8 cellular contexts compared by ENCODE assay signal in genomic region chr17:31388770-31389672, GRCh38. TPM values are rescaled to one million over a fixed set of nuclear protein-coding genes. Genes with fewer than 3 reads are reported as not detected.
DNase-seq lines count a peak whose midpoint lies in the region; ATAC-seq and TF ChIP-seq lines count a peak whose summit lies in the region.

No MANE protein-coding gene starts in this region.

- no peak overlapping the region for H3K4me3 ChIP-seq in heart right ventricle

- intact Hi-C loops in activated naive CD4-positive, alpha-beta T cell treated with anti-CD3 and anti-CD28 coated beads for 36 hours (cut with micrococcal nuclease), result loop anchor here (1.0 kb wide), 2 partner anchors 136 to 453 kb away; no protein-coding TSS in a partner anchor
- intact Hi-C loops in heart right ventricle (cut with DNase I), result loop anchor here in 3 of 10 donors (1.0 to 5.0 kb wide), 2 partner anchors 136 to 138 kb away; no protein-coding TSS in a partner anchor

- no peaks in the 10 kb centered on the region for H3K36me3 Mint-ChIP-seq in activated naive CD4-positive, alpha-beta T cell treated with anti-CD3 and anti-CD28 coated beads for 36 hours (ENCODE audit: low read depth)

- peaks cover 35% of the 10 kb centered on the region for H3K27me3 Mint-ChIP-seq in activated naive CD4-positive, alpha-beta T cell treated with anti-CD3 and anti-CD28 coated beads for 36 hours (ENCODE audit: low read depth)

- peak; percentile 19 for DNase-seq in SKM-1 treated with dmso at 0.1 percent for 144 hours (lab: John Stamatoyannopoulos, UW; ENCODE audit: unreplicated experiment)
- no peak for DNase-seq in SKM-1 (lab: John Stamatoyannopoulos, UW; ENCODE audit: unreplicated experiment)
- DNase-seq in NCI-H748 treated with DMSO at 0.1 percent for 48 hours (lab: John Stamatoyannopoulos, UW), result peak; percentile 6
- DNase-seq in activated naive CD4-positive, alpha-beta T cell treated with anti-CD3 and anti-CD28 coated beads for 36 hours, result peak; percentile 51
- peak in 1 of 2 donors; percentile 32 for DNase-seq in heart right ventricle
- DNase-seq in stimulated activated CD4-positive, alpha-beta T cell treated with anti-CD3 and anti-CD28 coated beads, Interleukin-12 subunit alpha, Interleukin-12 subunit beta, amount 100 ng/mL, for 4 hours, result peak; percentile 35

- no peak overlapping the region for H3K27ac Mint-ChIP-seq in activated naive CD4-positive, alpha-beta T cell treated with anti-CD3 and anti-CD28 coated beads for 36 hours

- H3K27me3 ChIP-seq in heart right ventricle, result peaks cover 9 to 51% (median 39%) of the 10 kb centered on the region in 7 donors

- WGBS in heart right ventricle, 2 donors, result 47 to 52% methylated on average over 18 of the region's 18 CpGs

- no peaks in the 10 kb centered on the region for H3K9me3 ChIP-seq in heart right ventricle

- H3K4me1 Mint-ChIP-seq in activated naive CD4-positive, alpha-beta T cell treated with anti-CD3 and anti-CD28 coated beads for 36 hours (ENCODE audit: low read depth), result peaks cover 3% of the 10 kb centered on the region

- H3K27ac ChIP-seq in heart right ventricle, result no peak overlapping the region

- peaks cover 0 to 17% (median 11%) of the 10 kb centered on the region in 9 donors for H3K4me1 ChIP-seq in heart right ventricle

- CTCF ChIA-PET in activated naive CD4-positive, alpha-beta T cell treated with anti-CD3 and anti-CD28 coated beads for 36 hours (lab: Charles Lee), result interaction anchor here (0.6 to 2.6 kb wide), 20 partner anchors 9 to 468 kb away, joined by 3 to 16 read pairs (median 3); no protein-coding TSS in a partner anchor

- H3K4me3 Mint-ChIP-seq in activated naive CD4-positive, alpha-beta T cell treated with anti-CD3 and anti-CD28 coated beads for 36 hours, result no peak overlapping the region

- peak; percentile 33 to 77 (median 61) for TF ChIP-seq CTCF in heart right ventricle (IDR thresholded peaks at IDR 0.05)

- H3K36me3 ChIP-seq in heart right ventricle, result no peaks in the 10 kb centered on the region

- no peaks in the 10 kb centered on the region for H3K9me3 Mint-ChIP-seq in activated naive CD4-positive, alpha-beta T cell treated with anti-CD3 and anti-CD28 coated beads for 36 hours

- ATAC-seq in heart right ventricle (peak in 5 of 8 donors; percentile 37 to 46 (median 41)), HG03354 (IDR thresholded peaks at IDR 0.05; ENCODE audit: poor library complexity, severe bottlenecking, unreplicated experiment) (no peak), GM19328 (IDR thresholded peaks at IDR 0.05; ENCODE audit: unreplicated experiment) (no peak)

RNA-seq across cellular contexts. Expression of gene RAB11FIP4, which starts 2.5 kb away (rescaled TPM):
- 10 to 100 TPM; 31.3 to 33.1 TPM for total RNA-seq in activated naive CD4-positive, alpha-beta T cell treated with anti-CD3 and anti-CD28 coated beads for 36 hours
- total RNA-seq in heart right ventricle, result 10 to 100 TPM in 5 of 10 donors, 1 to 10 TPM in 5; 4.8 to 13.9 (median 9.7) TPM
- polyA plus RNA-seq in heart right ventricle, result 1 to 10 TPM; 1.6 to 1.7 TPM

Comparison
In these comparisons a context has a peak if more than half of its experiments do, and no peak if none do; other contexts are left out.
1. ATAC-seq: peak in heart right ventricle (5 of 8); none in HG03354 (single experiment) and GM19328 (single experiment).